ENCODE assay signal across 1 cellular context in genomic region chr1:234666206-234666605, GRCh38.
TF ChIP-seq lines count a peak whose summit lies in the region.

No MANE protein-coding gene starts in this region.

TF ChIP-seq in HepG2, 621 proteins besides CTCF, POLR2A, EP300 and RAD21:
- no peak for TF ChIP-seq ZBTB10 (CRISPR knock-in tag; IDR thresholded peaks at IDR 0.05; ENCODE audit: borderline replicate concordance)
- no peak for TF ChIP-seq ZNF414 (CRISPR knock-in tag; IDR thresholded peaks at IDR 0.05)
- no peak for TF ChIP-seq ZNF343 (CRISPR knock-in tag; IDR thresholded peaks at IDR 0.05)
- TF ChIP-seq SATB2 (CRISPR knock-in tag; IDR thresholded peaks at IDR 0.05): no peak
- no peak for TF ChIP-seq ZNF33A (CRISPR knock-in tag; IDR thresholded peaks at IDR 0.05; ENCODE audit: borderline replicate concordance)
- TF ChIP-seq BRD4 (CRISPR knock-in tag; IDR thresholded peaks at IDR 0.05): no peak
- TF ChIP-seq EHMT2 (IDR thresholded peaks at IDR 0.05; ENCODE audit: borderline replicate concordance, low read depth, low read length): no peak
- TF ChIP-seq ZNF512B (CRISPR knock-in tag; IDR thresholded peaks at IDR 0.05; ENCODE audit: borderline replicate concordance): no peak
- no peak for TF ChIP-seq ZFP1 (CRISPR knock-in tag; IDR thresholded peaks at IDR 0.05)
- TF ChIP-seq ZBTB34 (CRISPR knock-in tag; IDR thresholded peaks at IDR 0.05): no peak
- TF ChIP-seq ATF2 (CRISPR knock-in tag; IDR thresholded peaks at IDR 0.05): no peak
- TF ChIP-seq ZNF513 (CRISPR knock-in tag; conservative IDR thresholded peaks at IDR 0.05): no peak
- TF ChIP-seq RNF2 (conservative IDR thresholded peaks at IDR 0.05; ENCODE audit: low read depth): no peak
- no peak for TF ChIP-seq ELF1 (CRISPR knock-in tag; IDR thresholded peaks at IDR 0.05)
- TF ChIP-seq KLF13 (CRISPR knock-in tag; IDR thresholded peaks at IDR 0.05): no peak
- no peak for TF ChIP-seq NFYB (CRISPR knock-in tag; IDR thresholded peaks at IDR 0.05)
